ENCODE assay signal across 12 cellular contexts in genomic region chr9:91188719-91189590, GRCh38.
"Had no signal": no experiment of that assay in that cellular context is flagged by ENCODE, and none has a peak within 500 bp of the region (broad histone marks: within the 10 kb centered on the region; RNA-seq: fewer than 3 reads in every experiment).

No MANE protein-coding gene starts in this region.

- H3K9me3 ChIP-seq: breast epithelium, esophagus squamous epithelium, tibial nerve had no signal

- H3K27ac ChIP-seq: breast epithelium, foreskin keratinocyte, parathyroid adenoma, tibial nerve, VCaP had no signal

- H3K36me3 ChIP-seq: breast epithelium, esophagus squamous epithelium, tibial nerve had no signal

- H3K79me2 ChIP-seq: parathyroid adenoma had no signal

- ATAC-seq: foreskin keratinocyte had no signal

- H2AFZ ChIP-seq: parathyroid adenoma had no signal

- DNase-seq: activated CD4-positive, alpha-beta T cell treated with anti-CD3 and anti-CD28 coated beads for 4 hours; activated naive CD8-positive, alpha-beta T cell treated with anti-CD3 and anti-CD28 coated beads for 36 hours; anterior cingulate cortex; esophagus squamous epithelium; foreskin keratinocyte; mesendoderm; stimulated activated CD4-positive, alpha-beta T cell treated with anti-CD3 and anti-CD28 coated beads, Interleukin-4, amount 100 ng/mL, for 1 hour; T-helper 1 cell had no signal

- H3K9ac ChIP-seq: parathyroid adenoma had no signal

- H3K4me3 Mint-ChIP-seq: activated naive CD8-positive, alpha-beta T cell treated with anti-CD3 and anti-CD28 coated beads for 36 hours had no signal

- H3K4me3 ChIP-seq: breast epithelium, esophagus squamous epithelium, tibial nerve had no signal

- H3K27me3 ChIP-seq: breast epithelium, esophagus squamous epithelium, foreskin keratinocyte, tibial nerve had no signal

- H3K27ac Mint-ChIP-seq: activated naive CD8-positive, alpha-beta T cell treated with anti-CD3 and anti-CD28 coated beads for 36 hours had no signal
